In the genomic region with DNA sequence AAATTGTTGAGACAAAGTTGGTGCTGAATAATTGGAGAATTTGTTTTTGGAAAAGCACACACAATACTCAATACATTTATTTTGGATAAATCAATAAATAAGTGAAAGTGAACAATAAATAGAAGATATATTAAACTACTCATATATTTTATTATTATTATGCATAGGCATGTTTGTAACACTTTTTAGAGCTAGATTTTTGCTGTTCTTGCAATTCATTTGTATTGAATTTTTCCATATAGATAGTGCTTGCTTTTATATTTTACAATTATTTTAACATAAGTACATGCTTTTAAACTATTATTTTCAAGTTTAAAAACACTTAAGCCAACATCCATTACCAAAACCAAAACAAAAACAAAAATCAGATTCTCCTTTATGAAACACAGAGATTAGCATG, we compare ENCODE assay signal across 10 cellular contexts.
"Had no signal": no experiment of that assay in that cellular context is flagged by ENCODE, and none has a peak within 500 bp of the region (broad histone marks: within the 10 kb centered on the region; RNA-seq: fewer than 3 reads in every experiment).

No MANE protein-coding gene starts in this region.

- H3K4me1 ChIP-seq: HAP-1 had no signal

- H3K4me2 ChIP-seq: GM23338 had no signal

- ATAC-seq: GM23338, HCT116 had no signal

- H3K4me3 Mint-ChIP-seq: GM23338, H9, HFFc6 had no signal

- DNase-seq: GM23248, GOT3, H7, H9, HCEC 1CT, HFFc6 had no signal

- H3K36me3 ChIP-seq: HAP-1 had no signal

- FAIRE-seq: H1 had no signal

- H3K27ac Mint-ChIP-seq: GM23338, H9, HFFc6 had no signal

- H3K9ac ChIP-seq: GM23248 had no signal

- H3K4me3 ChIP-seq: GM23248, GM23338, HAP-1 had no signal

- H3K9me3 Mint-ChIP-seq: HFFc6 had no signal

- H2AFZ ChIP-seq: GM23248, GM23338 had no signal

- H3K27ac ChIP-seq: GM23248 had no signal
